In the genomic region with DNA sequence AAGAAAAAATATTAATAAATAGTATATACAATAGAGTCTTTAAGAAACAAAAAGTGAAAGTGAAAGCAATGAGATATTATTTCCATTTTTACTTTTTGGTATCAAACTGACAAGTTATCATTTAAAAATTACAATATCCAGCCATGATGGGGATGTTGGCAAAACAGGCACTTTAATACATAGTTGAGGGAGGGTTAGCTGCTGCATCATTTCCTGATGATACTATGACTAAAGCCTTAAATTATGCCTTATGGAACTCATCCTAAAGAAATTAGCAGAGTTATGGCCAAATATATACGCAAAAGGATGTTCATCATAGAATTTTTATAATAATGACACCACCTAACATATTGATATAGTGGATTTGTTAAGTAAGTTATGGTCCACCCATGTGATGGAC, we compare ENCODE assay signal across 1 cellular context.
TF ChIP-seq lines count a peak whose summit lies in the region.

No MANE protein-coding gene starts in this region.

TF ChIP-seq in endothelial cell of umbilical vein, 7 proteins besides CTCF, POLR2A, EP300 and RAD21:
- peak; percentile 35 for TF ChIP-seq JUN (IDR thresholded peaks at IDR 0.05; ENCODE audit: borderline replicate concordance, insufficient read depth, insufficient read length, low read depth)
- TF ChIP-seq, protein P1, sequence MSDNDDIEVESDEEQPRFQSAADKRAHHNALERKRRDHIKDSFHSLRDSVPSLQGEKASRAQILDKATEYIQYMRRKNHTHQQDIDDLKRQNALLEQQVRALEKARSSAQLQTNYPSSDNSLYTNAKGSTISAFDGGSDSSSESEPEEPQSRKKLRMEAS (IDR thresholded peaks at IDR 0.05; ENCODE audit: insufficient read depth, insufficient read length) = no peak
TF ChIP-seq in endothelial cell of umbilical vein: peak in this region for 1.
